Comparison of ENCODE assay signal across 15 cellular contexts in genomic region chr2:150174396-150174795, GRCh38.
DNase-seq lines count a peak whose midpoint lies in the region; ATAC-seq and TF ChIP-seq lines count a peak whose summit lies in the region.
"Had no signal": no experiment of that assay in that cellular context is flagged by ENCODE, and none has a peak within 500 bp of the region (broad histone marks: within the 10 kb centered on the region; RNA-seq: fewer than 3 reads in every experiment).

No MANE protein-coding gene starts in this region.

- ATAC-seq in Panc1 (no peak; the same call in 1 of the 2 replicates), left lobe of liver (peak; percentile 31), GM19463 (IDR thresholded peaks at IDR 0.05; ENCODE audit: unreplicated experiment) (no peak)
- no peak for ATAC-seq in activated CD8-positive, alpha-beta T cell treated with anti-CD3 and anti-CD28 coated beads, Interleukin-2, amount 10 ng/mL, durations not matched to agents 7 days and 5 days
- ATAC-seq: GM12878 had no signal

- no TSS peak for BruUV-seq in Panc1 (replicated peaks; lab: Mats Ljungman, UMichigan)

- no peaks in the 10 kb centered on the region for H3K9me3 ChIP-seq in Panc1 (ENCODE audit: control insufficient read depth, insufficient read depth, low read depth, low read length)

- DNase-seq in HT-29 (ENCODE audit: low spot score) (peak; percentile 38), Panc1 (ENCODE audit: low read depth, low spot score) (no peak), left lobe of liver (ENCODE audit: low spot score) (no peak)
- DNase-seq in activated CD8-positive, alpha-beta T cell treated with anti-CD3 and anti-CD28 coated beads, Interleukin-2, amount 10 ng/mL, durations not matched to agents 7 days and 5 days = no peak
- no peak for DNase-seq in stimulated activated CD8-positive, alpha-beta memory T cell treated with anti-CD3 and anti-CD28 coated beads, Interleukin-4, amount 100 ng/mL, for 48 hours
- DNase-seq: AML-193; CD4-positive, CD25-positive, alpha-beta regulatory T cell; DMS79; HCEC 1CT; HFFc6; IMR-90; KBM-7 had no signal

- H3K27ac Mint-ChIP-seq in activated CD8-positive, alpha-beta T cell treated with anti-CD3 and anti-CD28 coated beads, Interleukin-2, amount 10 ng/mL, durations not matched to agents 7 days and 5 days = no peak overlapping the region
- H3K27ac Mint-ChIP-seq: CD4-positive, CD25-positive, alpha-beta regulatory T cell; HFFc6 had no signal

- no peaks in the 10 kb centered on the region for H3K27me3 ChIP-seq in Panc1 (ENCODE audit: control insufficient read depth, insufficient read depth, low read length)
- H3K27me3 ChIP-seq: BLaER1 treated with 17β-estradiol and CSF1 and Interleukin-3, amounts not matched to agents 10 nM and 100 nM had no signal

- no peak for TF ChIP-seq CTCF in Panc1 (IDR thresholded peaks at IDR 0.05)

- H3K4me1 ChIP-seq in Panc1 (ENCODE audit: control insufficient read depth, insufficient read depth, low read length) = no peaks in the 10 kb centered on the region

- no peaks in the 10 kb centered on the region for H3K27me3 Mint-ChIP-seq in activated CD8-positive, alpha-beta T cell treated with anti-CD3 and anti-CD28 coated beads, Interleukin-2, amount 10 ng/mL, durations not matched to agents 7 days and 5 days (ENCODE audit: low read depth)
- H3K27me3 Mint-ChIP-seq: CD4-positive, CD25-positive, alpha-beta regulatory T cell had no signal

- intact Hi-C loops in Panc1 (cut with micrococcal nuclease; ENCODE audit: unreplicated experiment) = no loop called here

- H3K36me3 Mint-ChIP-seq in activated CD8-positive, alpha-beta T cell treated with anti-CD3 and anti-CD28 coated beads, Interleukin-2, amount 10 ng/mL, durations not matched to agents 7 days and 5 days (ENCODE audit: low read depth) = no peaks in the 10 kb centered on the region
- H3K36me3 Mint-ChIP-seq: CD4-positive, CD25-positive, alpha-beta regulatory T cell had no signal

- POLR2A ChIA-PET in Panc1 (lab: Charles Lee) = no interaction called here
- POLR2A ChIA-PET in activated CD8-positive, alpha-beta T cell treated with anti-CD3 and anti-CD28 coated beads, Interleukin-2, amount 10 ng/mL, durations not matched to agents 7 days and 5 days (lab: Charles Lee) = no interaction called here

- H3K27ac ChIP-seq in Panc1 (ENCODE audit: low read length) = peak overlapping the region; percentile 67; the same call in 1 of the 2 replicates
- H3K27ac ChIP-seq: BLaER1 treated with 17β-estradiol and CSF1 and Interleukin-3, amounts not matched to agents 10 nM and 100 nM had no signal

- H3K4me3 ChIP-seq in Panc1 (ENCODE audit: low read depth in 2 of 2, low read length in 2 of 2) = no peak overlapping the region
- H3K4me3 ChIP-seq: BLaER1 treated with 17β-estradiol and CSF1 and Interleukin-3, amounts not matched to agents 10 nM and 100 nM; GM12878 had no signal

- CTCF ChIA-PET in Panc1 (lab: Charles Lee) = no interaction called here
- CTCF ChIA-PET in activated CD8-positive, alpha-beta T cell treated with anti-CD3 and anti-CD28 coated beads, Interleukin-2, amount 10 ng/mL, durations not matched to agents 7 days and 5 days (lab: Charles Lee) = no interaction called here

- no peaks in the 10 kb centered on the region for H3K36me3 ChIP-seq in Panc1 (ENCODE audit: control insufficient read depth, insufficient read depth, low read length)
- H3K36me3 ChIP-seq: BLaER1 treated with 17β-estradiol and CSF1 and Interleukin-3, amounts not matched to agents 10 nM and 100 nM had no signal

- no peak overlapping the region for H3K4me3 Mint-ChIP-seq in activated CD8-positive, alpha-beta T cell treated with anti-CD3 and anti-CD28 coated beads, Interleukin-2, amount 10 ng/mL, durations not matched to agents 7 days and 5 days
- H3K4me3 Mint-ChIP-seq: CD4-positive, CD25-positive, alpha-beta regulatory T cell; HFFc6 had no signal

- in situ Hi-C loops in Panc1 (cut with HindIII; ENCODE audit: low pct_unique_long_range_greater_than_20kb, low sequenced_read_pairs) = no loop called here

- no peaks in the 10 kb centered on the region for H3K4me1 Mint-ChIP-seq in activated CD8-positive, alpha-beta T cell treated with anti-CD3 and anti-CD28 coated beads, Interleukin-2, amount 10 ng/mL, durations not matched to agents 7 days and 5 days (ENCODE audit: low read depth)
- H3K4me1 Mint-ChIP-seq: CD4-positive, CD25-positive, alpha-beta regulatory T cell had no signal

- peaks cover 4% of the 10 kb centered on the region for H3K9me3 Mint-ChIP-seq in activated CD8-positive, alpha-beta T cell treated with anti-CD3 and anti-CD28 coated beads, Interleukin-2, amount 10 ng/mL, durations not matched to agents 7 days and 5 days (ENCODE audit: insufficient read depth)
